ENCODE assay signal across 36 cellular contexts in genomic region chr10:48240196-48240595, GRCh38. TPM values are rescaled to one million over a fixed set of nuclear protein-coding genes. Genes with fewer than 3 reads are reported as not detected.
"Had no signal": no experiment of that assay in that cellular context is flagged by ENCODE, and none has a peak within 500 bp of the region (broad histone marks: within the 10 kb centered on the region; RNA-seq: fewer than 3 reads in every experiment).

No MANE protein-coding gene starts in this region.

- H3K4me1 ChIP-seq: esophagus muscularis mucosa, foreskin keratinocyte, gastrocnemius medialis, heart left ventricle had no signal

- H3K36me3 Mint-ChIP-seq: activated CD4-positive, alpha-beta memory T cell treated with anti-CD3 and anti-CD28 coated beads for 36 hours; activated naive CD8-positive, alpha-beta T cell had no signal

- H3K27me3 ChIP-seq: brain microvascular endothelial cell, dorsolateral prefrontal cortex, esophagus muscularis mucosa, gastrocnemius medialis, heart left ventricle had no signal

- H3K36me3 ChIP-seq: brain microvascular endothelial cell, esophagus muscularis mucosa, gastrocnemius medialis, heart left ventricle, WERI-Rb-1 had no signal

- H3K9me3 Mint-ChIP-seq: activated B cell treated with CpG ODN at 0.5 μM for 24 hours; activated CD4-positive, alpha-beta memory T cell treated with anti-CD3 and anti-CD28 coated beads for 36 hours; activated CD4-positive, alpha-beta T cell treated with anti-CD3 and anti-CD28 coated beads, Interleukin-2, amount 10 ng/mL, durations not matched to agents 24 days and 14 days; activated T-cell treated with anti-CD3 and anti-CD28 coated beads, Interleukin-2, amount 50 U/mL, for 4 hours; activated T-helper 17 cell treated with anti-CD3 and anti-CD28 coated beads, Interleukin-2, amount 50 U/mL, for 72 hours; central memory CD8-positive, alpha-beta T cell; dendritic cell treated with granulocyte-macrophage colony-stimulating factor and Interleukin-4, amounts not matched to agents 40 ng/mL and 50 ng/mL, for 4 days; effector memory CD8-positive, alpha-beta T cell; T-helper 2 cell treated with Interferon-gamma antibody and Interleukin-4, amounts not matched to agents 5 μg/mL and 100 μg/mL, for 36 hours had no signal

- DNase-seq: activated B cell treated with CpG ODN at 0.5 μM for 24 hours; activated CD4-positive, alpha-beta memory T cell treated with anti-CD3 and anti-CD28 coated beads for 36 hours; activated CD4-positive, alpha-beta T cell treated with anti-CD3 and anti-CD28 coated beads for 36 hours; activated CD4-positive, CD25-positive, alpha-beta regulatory T cell treated with anti-CD3 and anti-CD28 coated beads, Interleukin-2, amount 50 U/mL, for 72 hours; activated CD8-positive, alpha-beta memory T cell treated with anti-CD3 and anti-CD28 coated beads, Interleukin-2, amount 50 U/mL, for 48 hours; activated effector memory CD4-positive, alpha-beta T cell treated with Interleukin-2 at 50 U/mL for 16 hours; activated gamma-delta T cell treated with Interleukin-2 at 50 U/mL for 16 hours; activated naive CD4-positive, alpha-beta T cell treated with anti-CD3 and anti-CD28 coated beads, Interleukin-2, amount 50 U/mL, for 16 hours; activated naive CD4-positive, alpha-beta T cell treated with Interleukin-2 at 50 U/mL for 16 hours; activated T-cell treated with anti-CD3 and anti-CD28 coated beads, Interleukin-2, amount 50 U/mL, for 4 hours; amniotic stem cell; anterior cingulate cortex; brain microvascular endothelial cell; dorsolateral prefrontal cortex; effector CD4-positive, alpha-beta T cell; effector memory CD8-positive, alpha-beta T cell; erythroblast; foreskin keratinocyte; gastrocnemius medialis; glutamatergic neuron; heart left ventricle; T-helper 1 cell; T-helper 17 cell; T1000; WERI-Rb-1 had no signal

- H3K27me3 Mint-ChIP-seq: activated CD4-positive, alpha-beta memory T cell treated with anti-CD3 and anti-CD28 coated beads for 36 hours; activated CD4-positive, alpha-beta T cell treated with anti-CD3 and anti-CD28 coated beads for 36 hours; activated CD4-positive, alpha-beta T cell treated with anti-CD3 and anti-CD28 coated beads, Interleukin-2, amount 10 ng/mL, durations not matched to agents 24 days and 14 days; activated naive CD8-positive, alpha-beta T cell had no signal

- H3K4me3 Mint-ChIP-seq: activated B cell treated with CpG ODN at 0.5 μM for 24 hours; activated CD4-positive, alpha-beta memory T cell treated with anti-CD3 and anti-CD28 coated beads for 36 hours; activated CD4-positive, alpha-beta T cell treated with anti-CD3 and anti-CD28 coated beads for 36 hours; activated CD4-positive, alpha-beta T cell treated with anti-CD3 and anti-CD28 coated beads, Interleukin-2, amount 10 ng/mL, durations not matched to agents 24 days and 14 days; activated naive CD8-positive, alpha-beta T cell; activated T-cell treated with anti-CD3 and anti-CD28 coated beads, Interleukin-2, amount 50 U/mL, for 4 hours; activated T-helper 17 cell treated with anti-CD3 and anti-CD28 coated beads, Interleukin-2, amount 50 U/mL, for 72 hours; central memory CD8-positive, alpha-beta T cell; dendritic cell treated with granulocyte-macrophage colony-stimulating factor and Interleukin-4, amounts not matched to agents 40 ng/mL and 50 ng/mL, for 4 days; effector memory CD8-positive, alpha-beta T cell; T-helper 17 cell; T-helper 2 cell treated with Interferon-gamma antibody and Interleukin-4, amounts not matched to agents 5 μg/mL and 100 μg/mL, for 36 hours had no signal

- H3K27ac ChIP-seq: brain microvascular endothelial cell, coronary artery, dorsolateral prefrontal cortex, esophagus muscularis mucosa, foreskin keratinocyte, gastrocnemius medialis, heart left ventricle, WERI-Rb-1 had no signal

- H3K9me3 ChIP-seq: esophagus muscularis mucosa, gastrocnemius medialis, heart left ventricle had no signal

- H3K27ac Mint-ChIP-seq: activated B cell treated with CpG ODN at 0.5 μM for 24 hours; activated CD4-positive, alpha-beta memory T cell treated with anti-CD3 and anti-CD28 coated beads for 36 hours; activated CD4-positive, alpha-beta T cell treated with anti-CD3 and anti-CD28 coated beads for 36 hours; activated CD4-positive, alpha-beta T cell treated with anti-CD3 and anti-CD28 coated beads, Interleukin-2, amount 10 ng/mL, durations not matched to agents 24 days and 14 days; activated naive CD8-positive, alpha-beta T cell; activated T-helper 17 cell treated with anti-CD3 and anti-CD28 coated beads, Interleukin-2, amount 50 U/mL, for 72 hours; dendritic cell treated with granulocyte-macrophage colony-stimulating factor and Interleukin-4, amounts not matched to agents 40 ng/mL and 50 ng/mL, for 4 days; effector memory CD8-positive, alpha-beta T cell; T-helper 17 cell; T-helper 2 cell treated with Interferon-gamma antibody and Interleukin-4, amounts not matched to agents 5 μg/mL and 100 μg/mL, for 36 hours had no signal

- H3K4me1 Mint-ChIP-seq: activated B cell treated with CpG ODN at 0.5 μM for 24 hours; activated CD4-positive, alpha-beta T cell treated with anti-CD3 and anti-CD28 coated beads for 36 hours; activated CD4-positive, alpha-beta T cell treated with anti-CD3 and anti-CD28 coated beads, Interleukin-2, amount 10 ng/mL, durations not matched to agents 24 days and 14 days; activated T-helper 17 cell treated with anti-CD3 and anti-CD28 coated beads, Interleukin-2, amount 50 U/mL, for 72 hours; central memory CD8-positive, alpha-beta T cell; T-helper 17 cell had no signal

- ATAC-seq: activated CD4-positive, alpha-beta T cell treated with anti-CD3 and anti-CD28 coated beads for 36 hours; activated T-cell treated with anti-CD3 and anti-CD28 coated beads, Interleukin-2, amount 50 U/mL, for 4 hours; activated T-helper 17 cell treated with anti-CD3 and anti-CD28 coated beads, Interleukin-2, amount 50 U/mL, for 72 hours; effector memory CD8-positive, alpha-beta T cell; foreskin keratinocyte; gastrocnemius medialis; heart left ventricle; T-helper 17 cell had no signal

- H3K4me3 ChIP-seq: coronary artery, dorsolateral prefrontal cortex, esophagus muscularis mucosa, gastrocnemius medialis, heart left ventricle had no signal

RNA-seq across cellular contexts. Expression of gene FRMPD2, which starts 34.3 kb away (rescaled TPM):
- total RNA-seq: activated B cell treated with CpG ODN at 0.5 μM for 24 hours; activated CD4-positive, alpha-beta memory T cell treated with anti-CD3 and anti-CD28 coated beads for 36 hours; activated CD4-positive, alpha-beta T cell treated with anti-CD3 and anti-CD28 coated beads for 36 hours; activated CD4-positive, alpha-beta T cell treated with anti-CD3 and anti-CD28 coated beads, Interleukin-2, amount 10 ng/mL, durations not matched to agents 24 days and 14 days; activated CD8-positive, alpha-beta memory T cell treated with anti-CD3 and anti-CD28 coated beads for 36 hours; activated T-cell treated with anti-CD3 and anti-CD28 coated beads, Interleukin-2, amount 50 U/mL, for 4 hours; cardiac septum; esophagus muscularis mucosa; foreskin keratinocyte; gastrocnemius medialis had no signal
- polyA plus RNA-seq: adipose tissue, foreskin keratinocyte, heart left ventricle had no signal
